Comparison of ENCODE assay signal across 25 cellular contexts in genomic region chr12:114447274-114447716, GRCh38. TPM values are rescaled to one million over a fixed set of nuclear protein-coding genes. Genes with fewer than 3 reads are reported as not detected.
DNase-seq lines count a peak whose midpoint lies in the region; ATAC-seq and TF ChIP-seq lines count a peak whose summit lies in the region.
"Had no signal": no experiment of that assay in that cellular context is flagged by ENCODE, and none has a peak within 500 bp of the region (broad histone marks: within the 10 kb centered on the region; RNA-seq: fewer than 3 reads in every experiment).

No MANE protein-coding gene starts in this region.

- ATAC-seq in right cardiac atrium (peak; percentile 10 to 33), HG03571 (IDR thresholded peaks at IDR 0.05; ENCODE audit: unreplicated experiment) (no peak)
- no peak for ATAC-seq in naive thymus-derived CD8-positive, alpha-beta T cell
- ATAC-seq: CD8-positive, alpha-beta T cell; esophagus mucosa had no signal

- H3K79me2 ChIP-seq in neural progenitor cell (ENCODE audit: low read depth): no peaks in the 10 kb centered on the region

- H4K20me1 ChIP-seq in neural progenitor cell (ENCODE audit: low read depth): peaks cover 87% of the 10 kb centered on the region

- H3K4me1 Mint-ChIP-seq in endodermal cell (peaks cover 12% of the 10 kb centered on the region), neural progenitor cell (no peaks in the 10 kb centered on the region)
- H3K4me1 Mint-ChIP-seq in naive thymus-derived CD8-positive, alpha-beta T cell: peaks cover 0 to 5% (median under 1%) of the 10 kb centered on the region in 4 donors

- H3F3A ChIP-seq in neural progenitor cell (ENCODE audit: low read depth): no peaks in the 10 kb centered on the region

- H3K27ac Mint-ChIP-seq in endodermal cell: no peak overlapping the region
- no peak overlapping the region for H3K27ac Mint-ChIP-seq in neural progenitor cell
- no peak overlapping the region for H3K27ac Mint-ChIP-seq in naive thymus-derived CD8-positive, alpha-beta T cell
- H3K27ac Mint-ChIP-seq: CD8-positive, alpha-beta T cell had no signal

- TF ChIP-seq CTCF in endodermal cell (conservative IDR thresholded peaks at IDR 0.05): no peak
- no peak for TF ChIP-seq CTCF in neural progenitor cell (IDR thresholded peaks at IDR 0.05)

- H3K27me3 ChIP-seq in endodermal cell (ENCODE audit: control insufficient read depth, insufficient read depth, low read length, poor library complexity, severe bottlenecking) (peaks cover 100% of the 10 kb centered on the region), right cardiac atrium (ENCODE audit: control insufficient read depth, insufficient read depth) (no peaks in the 10 kb centered on the region), neural progenitor cell (peaks cover 100% of the 10 kb centered on the region)

- H3K4me3 Mint-ChIP-seq in endodermal cell (no peak overlapping the region), neural progenitor cell (no peak overlapping the region)
- no peak overlapping the region for H3K4me3 Mint-ChIP-seq in naive thymus-derived CD8-positive, alpha-beta T cell
- H3K4me3 Mint-ChIP-seq: CD8-positive, alpha-beta T cell had no signal

- DNase-seq in NCI-H2029 (lab: John Stamatoyannopoulos, UW): peak; percentile 16
- no peak for DNase-seq in NCI-H2029 treated with DMSO at 0.1 percent for 48 hours (lab: John Stamatoyannopoulos, UW)
- DNase-seq in endodermal cell: peak; percentile 78
- DNase-seq in right cardiac atrium: peak; percentile 43 to 86 (median 81)
- peak; percentile 58 for DNase-seq in neural progenitor cell (ENCODE audit: low spot score)
- no peak for DNase-seq in naive thymus-derived CD8-positive, alpha-beta T cell
- no peak for DNase-seq in stimulated activated CD4-positive, alpha-beta T cell treated with anti-CD3 and anti-CD28 coated beads, Interleukin-4, amount 100 ng/mL, for 24 hours
- DNase-seq: activated CD4-positive, CD25-positive, alpha-beta regulatory T cell treated with anti-CD3 and anti-CD28 coated beads, Interleukin-2, amount 50 U/mL, for 72 hours; activated gamma-delta T cell; AML-193; CD8-positive, alpha-beta T cell; effector CD8-positive, alpha-beta T cell; NCI-H1048; NCI-H1930; NCI-H446 treated with DMSO at 0.1 percent for 48 hours; PC-9; SHP77 treated with DMSO at 0.1 percent for 48 hours had no signal

- H3K4me1 ChIP-seq in endodermal cell (ENCODE audit: control insufficient read depth, insufficient read depth, low read length) (peaks cover 3% of the 10 kb centered on the region), right cardiac atrium (ENCODE audit: control insufficient read depth, insufficient read depth, low read length) (peaks cover 2% of the 10 kb centered on the region), neural progenitor cell (no peaks in the 10 kb centered on the region)

- H3K9ac ChIP-seq in endodermal cell (ENCODE audit: extremely low read depth, low read length, poor library complexity, severe bottlenecking) (no peak overlapping the region), neural progenitor cell (no peak overlapping the region)

- H3K9me3 ChIP-seq in endodermal cell (ENCODE audit: control insufficient read depth, low read length) (peaks cover 6% of the 10 kb centered on the region), right cardiac atrium (ENCODE audit: control insufficient read depth, low read length) (no peaks in the 10 kb centered on the region), neural progenitor cell (ENCODE audit: low read depth) (no peaks in the 10 kb centered on the region)
- H3K9me3 ChIP-seq: upper lobe of left lung had no signal

- no peak overlapping the region for H3K27ac ChIP-seq in endodermal cell (ENCODE audit: low read depth, low read length)
- peak overlapping the region; percentile 93 for H3K27ac ChIP-seq in right cardiac atrium (ENCODE audit: low read length)
- H3K27ac ChIP-seq in neural progenitor cell: no peak overlapping the region
- H3K27ac ChIP-seq: 22Rv1, PC-9, upper lobe of left lung had no signal

- 1 to 4% methylated on average over 16 to 37 of the region's 37 CpGs for WGBS in endodermal cell (ENCODE audit: insufficient coverage in 1 of 2, insufficient read length in 1 of 2), 2 experiments
- 2% methylated on average over 37 of the region's 37 CpGs for WGBS in right cardiac atrium

- no peak overlapping the region for H3K4me3 ChIP-seq in endodermal cell (ENCODE audit: low read length)
- H3K4me3 ChIP-seq in right cardiac atrium (ENCODE audit: low read length): peak overlapping the region; percentile 27
- H3K4me3 ChIP-seq in neural progenitor cell: no peak overlapping the region
- H3K4me3 ChIP-seq: PC-9 had no signal

- H3K4me2 ChIP-seq in neural progenitor cell: no peak overlapping the region
- H3K4me2 ChIP-seq: PC-9 had no signal

- H3K9me3 Mint-ChIP-seq in endodermal cell (no peaks in the 10 kb centered on the region), neural progenitor cell (no peaks in the 10 kb centered on the region)
- peaks cover 0 to 5% (median 0%) of the 10 kb centered on the region in 9 donors for H3K9me3 Mint-ChIP-seq in naive thymus-derived CD8-positive, alpha-beta T cell
- H3K9me3 Mint-ChIP-seq: CD8-positive, alpha-beta T cell had no signal

- intact Hi-C loops in right cardiac atrium (cut with DNase I): loop anchor here in 1 of 4 donors (5.0 kb wide), 1 partner anchor 45 kb away; no protein-coding TSS in a partner anchor

- peaks cover 100% of the 10 kb centered on the region for H3K27me3 Mint-ChIP-seq in endodermal cell (ENCODE audit: insufficient read depth)
- H3K27me3 Mint-ChIP-seq in neural progenitor cell (ENCODE audit: insufficient read depth, low read depth): peaks cover 84% of the 10 kb centered on the region
- H3K27me3 Mint-ChIP-seq in naive thymus-derived CD8-positive, alpha-beta T cell: peaks cover 39 to 90% (median 73%) of the 10 kb centered on the region in 5 donors

- no peaks in the 10 kb centered on the region for H3K36me3 ChIP-seq in endodermal cell (ENCODE audit: control insufficient read depth, insufficient read depth, low read length)
- H3K36me3 ChIP-seq in neural progenitor cell: no peaks in the 10 kb centered on the region
- H3K36me3 ChIP-seq: upper lobe of left lung had no signal

- no peaks in the 10 kb centered on the region for H3K36me3 Mint-ChIP-seq in endodermal cell (ENCODE audit: low read depth)
- no peaks in the 10 kb centered on the region for H3K36me3 Mint-ChIP-seq in neural progenitor cell
- peaks cover 0 to 5% (median 2%) of the 10 kb centered on the region in 3 donors for H3K36me3 Mint-ChIP-seq in naive thymus-derived CD8-positive, alpha-beta T cell
- H3K36me3 Mint-ChIP-seq: CD8-positive, alpha-beta T cell had no signal

- POLR2A ChIA-PET in naive thymus-derived CD8-positive, alpha-beta T cell (lab: Charles Lee): no interaction called here

- H2AFZ ChIP-seq in neural progenitor cell (replicated peaks): no peak overlapping the region
- H2AFZ ChIP-seq: PC-9 had no signal

RNA-seq across cellular contexts. Expression of gene TBX5, which starts 41.4 kb away (rescaled TPM):
- not detected for total RNA-seq in endodermal cell
- 0.14 TPM for polyA plus RNA-seq in endodermal cell (2013, experiment 1 of 2)
- 0.17 TPM for polyA plus RNA-seq in endodermal cell (2013, experiment 2 of 2)
- 100 to 1,000 TPM; 181 to 275 (median 191) TPM for total RNA-seq in right cardiac atrium
- 97.3 TPM for polyA plus RNA-seq in right cardiac atrium
- total RNA-seq in neural progenitor cell (ENCODE audit: low replicate concordance): not detected in 2 replicates
- not detected for total RNA-seq in naive thymus-derived CD8-positive, alpha-beta T cell
- not detected for polyA plus RNA-seq in naive thymus-derived CD8-positive, alpha-beta T cell
- total RNA-seq: CD8-positive, alpha-beta T cell; chondrocyte; frontal cortex; PC-9; pulmonary artery endothelial cell had no signal
- polyA plus RNA-seq: keratinocyte had no signal

Comparison
In these comparisons a context has a peak if more than half of its experiments do, and no peak if none do; other contexts are left out.
1. DNase-seq: peak in NCI-H2029 (single experiment), endodermal cell (single experiment), right cardiac atrium (3 of 3) and neural progenitor cell (single experiment); none in NCI-H2029 treated with DMSO at 0.1 percent for 48 hours (single experiment), naive thymus-derived CD8-positive, alpha-beta T cell (0 of 10) and stimulated activated CD4-positive, alpha-beta T cell treated with anti-CD3 and anti-CD28 coated beads, Interleukin-4, amount 100 ng/mL, for 24 hours (single experiment).
2. ATAC-seq: peak in right cardiac atrium (2 of 2); none in naive thymus-derived CD8-positive, alpha-beta T cell (0 of 2) and HG03571 (single experiment).
3. RNA of gene TBX5, which starts 41.4 kb away (total RNA-seq): 181 to 275 TPM in right cardiac atrium; not detected in endodermal cell, not detected in neural progenitor cell and not detected in naive thymus-derived CD8-positive, alpha-beta T cell; every median in the first group is over 100 times any median in the second.